ENCODE assay signal across 1 cellular context in genomic region chr3:52237659-52238172, GRCh38.
A peak's percentile ranks its signal among the peaks of the same experiment; 100 is the strongest.
TF ChIP-seq lines count a peak whose summit lies in the region.

No MANE protein-coding gene starts in this region.

TF ChIP-seq in HepG2, 621 proteins besides CTCF, POLR2A, EP300 and RAD21 (continued from another document):
- no peak; the same call in 1 of the 2 replicates for TF ChIP-seq ZNF274 (CRISPR knock-in tag; IDR thresholded peaks at IDR 0.05)
- TF ChIP-seq ZNF296 (CRISPR knock-in tag; conservative IDR thresholded peaks at IDR 0.05) = no peak
- no peak for TF ChIP-seq ZNF460 (CRISPR knock-in tag; IDR thresholded peaks at IDR 0.05; ENCODE audit: borderline replicate concordance)
- no peak for TF ChIP-seq AHDC1 (CRISPR knock-in tag; IDR thresholded peaks at IDR 0.05; ENCODE audit: borderline replicate concordance)
- peak; percentile 8; the same call in 1 of the 2 replicates for TF ChIP-seq SP2 (CRISPR knock-in tag; IDR thresholded peaks at IDR 0.05)
- TF ChIP-seq ZNF652 (CRISPR knock-in tag; IDR thresholded peaks at IDR 0.05; ENCODE audit: borderline replicate concordance, low read depth) = no peak
- no peak for TF ChIP-seq ZNF598 (CRISPR knock-in tag; IDR thresholded peaks at IDR 0.05; ENCODE audit: borderline replicate concordance)
- TF ChIP-seq MXI1 (IDR thresholded peaks at IDR 0.05; ENCODE audit: borderline replicate concordance, low read depth, low read length) = no peak
- TF ChIP-seq SOX6 (IDR thresholded peaks at IDR 0.05) = no peak
- no peak for TF ChIP-seq SOX6 (CRISPR knock-in tag; IDR thresholded peaks at IDR 0.05)
- no peak for TF ChIP-seq ZNF232 (CRISPR knock-in tag; IDR thresholded peaks at IDR 0.05; ENCODE audit: borderline replicate concordance)
- TF ChIP-seq CREM (IDR thresholded peaks at IDR 0.05) = no peak
- no peak for TF ChIP-seq CREM (CRISPR knock-in tag; IDR thresholded peaks at IDR 0.05)
- TF ChIP-seq DPF2 (CRISPR knock-in tag; IDR thresholded peaks at IDR 0.05; ENCODE audit: borderline replicate concordance, low read depth) = no peak
- no peak for TF ChIP-seq THYN1 (CRISPR knock-in tag; IDR thresholded peaks at IDR 0.05; ENCODE audit: borderline replicate concordance, low read depth)
- TF ChIP-seq CENPT (CRISPR knock-in tag; IDR thresholded peaks at IDR 0.05; ENCODE audit: low read depth) = no peak
- TF ChIP-seq ZBTB4 (CRISPR knock-in tag; IDR thresholded peaks at IDR 0.05; ENCODE audit: borderline replicate concordance) = no peak
- TF ChIP-seq MAFG (CRISPR knock-in tag; IDR thresholded peaks at IDR 0.05) = no peak
- TF ChIP-seq MIER2 (CRISPR knock-in tag; IDR thresholded peaks at IDR 0.05) = no peak
- no peak for TF ChIP-seq BCLAF1 (IDR thresholded peaks at IDR 0.05)
- TF ChIP-seq ZNF234 (CRISPR knock-in tag; conservative IDR thresholded peaks at IDR 0.05) = no peak
- no peak for TF ChIP-seq TOE1 (CRISPR knock-in tag; IDR thresholded peaks at IDR 0.05)
- TF ChIP-seq EEA1 (CRISPR knock-in tag; IDR thresholded peaks at IDR 0.05; ENCODE audit: borderline replicate concordance) = no peak
- TF ChIP-seq ZBTB7A (CRISPR knock-in tag; IDR thresholded peaks at IDR 0.05) = 0 out of 2 replicates have a peak, but pooled peaks have one; percentile 45
